ENCODE assay signal across 13 cellular contexts in genomic region chr6:158665332-158665731, GRCh38.
"Had no signal": no experiment of that assay in that cellular context is flagged by ENCODE, and none has a peak within 500 bp of the region (broad histone marks: within the 10 kb centered on the region; RNA-seq: fewer than 3 reads in every experiment).

No MANE protein-coding gene starts in this region.

- H3K4me3 ChIP-seq: esophagus muscularis mucosa, lower lobe of right lung, testis had no signal

- H3K27me3 ChIP-seq: esophagus muscularis mucosa, testis had no signal

- DNase-seq: activated CD4-positive, alpha-beta memory T cell treated with anti-CD3 and anti-CD28 coated beads for 36 hours; activated CD4-positive, alpha-beta T cell treated with anti-CD3 and anti-CD28 coated beads for 1 hour; activated naive CD8-positive, alpha-beta T cell treated with anti-CD3 and anti-CD28 coated beads, Interleukin-2, amount 10 ng/mL, durations not matched to agents 7 days and 5 days; aorta; glutamatergic neuron; left cardiac atrium; lower lobe of right lung; stimulated activated CD4-positive, alpha-beta T cell treated with anti-CD3 and anti-CD28 coated beads, Interleukin-2, amount 100 ng/mL, for 48 hours; SW 1271; testis had no signal

- ATAC-seq: left cardiac atrium, lower lobe of right lung had no signal

- H3K9me3 Mint-ChIP-seq: activated CD4-positive, alpha-beta memory T cell treated with anti-CD3 and anti-CD28 coated beads for 36 hours; activated naive CD8-positive, alpha-beta T cell treated with anti-CD3 and anti-CD28 coated beads, Interleukin-2, amount 10 ng/mL, durations not matched to agents 7 days and 5 days; nephron; stimulated activated naive CD8-positive, alpha-beta T cell treated with anti-CD3 and anti-CD28 coated beads, Interleukin-15, Interleukin-2, amounts not matched to agents 100 ng/mL and 50 ng/mL, for 24 hours had no signal

- H3K36me3 ChIP-seq: esophagus muscularis mucosa had no signal

- H3K9me3 ChIP-seq: esophagus muscularis mucosa, lower lobe of right lung, testis had no signal

- H3K4me3 Mint-ChIP-seq: activated CD4-positive, alpha-beta memory T cell treated with anti-CD3 and anti-CD28 coated beads for 36 hours; activated naive CD8-positive, alpha-beta T cell treated with anti-CD3 and anti-CD28 coated beads, Interleukin-2, amount 10 ng/mL, durations not matched to agents 7 days and 5 days; stimulated activated naive CD8-positive, alpha-beta T cell treated with anti-CD3 and anti-CD28 coated beads, Interleukin-15, Interleukin-2, amounts not matched to agents 100 ng/mL and 50 ng/mL, for 24 hours had no signal

- H3K27ac ChIP-seq: testis had no signal

- H3K27me3 Mint-ChIP-seq: activated CD4-positive, alpha-beta memory T cell treated with anti-CD3 and anti-CD28 coated beads for 36 hours; activated naive CD8-positive, alpha-beta T cell treated with anti-CD3 and anti-CD28 coated beads, Interleukin-2, amount 10 ng/mL, durations not matched to agents 7 days and 5 days; stimulated activated naive CD8-positive, alpha-beta T cell treated with anti-CD3 and anti-CD28 coated beads, Interleukin-15, Interleukin-2, amounts not matched to agents 100 ng/mL and 50 ng/mL, for 24 hours had no signal

- H3K27ac Mint-ChIP-seq: activated CD4-positive, alpha-beta memory T cell treated with anti-CD3 and anti-CD28 coated beads for 36 hours; activated naive CD8-positive, alpha-beta T cell treated with anti-CD3 and anti-CD28 coated beads, Interleukin-2, amount 10 ng/mL, durations not matched to agents 7 days and 5 days; stimulated activated naive CD8-positive, alpha-beta T cell treated with anti-CD3 and anti-CD28 coated beads, Interleukin-15, Interleukin-2, amounts not matched to agents 100 ng/mL and 50 ng/mL, for 24 hours had no signal
